In genomic region chr14:34713681-34714319, GRCh38 we compare ENCODE assay signal across 1 cellular context.
TF ChIP-seq lines count a peak whose summit lies in the region.

No MANE protein-coding gene starts in this region.

TF ChIP-seq in GM12878, 131 proteins besides CTCF, POLR2A, EP300 and RAD21 (continued from another document):
- TF ChIP-seq, protein P1, sequence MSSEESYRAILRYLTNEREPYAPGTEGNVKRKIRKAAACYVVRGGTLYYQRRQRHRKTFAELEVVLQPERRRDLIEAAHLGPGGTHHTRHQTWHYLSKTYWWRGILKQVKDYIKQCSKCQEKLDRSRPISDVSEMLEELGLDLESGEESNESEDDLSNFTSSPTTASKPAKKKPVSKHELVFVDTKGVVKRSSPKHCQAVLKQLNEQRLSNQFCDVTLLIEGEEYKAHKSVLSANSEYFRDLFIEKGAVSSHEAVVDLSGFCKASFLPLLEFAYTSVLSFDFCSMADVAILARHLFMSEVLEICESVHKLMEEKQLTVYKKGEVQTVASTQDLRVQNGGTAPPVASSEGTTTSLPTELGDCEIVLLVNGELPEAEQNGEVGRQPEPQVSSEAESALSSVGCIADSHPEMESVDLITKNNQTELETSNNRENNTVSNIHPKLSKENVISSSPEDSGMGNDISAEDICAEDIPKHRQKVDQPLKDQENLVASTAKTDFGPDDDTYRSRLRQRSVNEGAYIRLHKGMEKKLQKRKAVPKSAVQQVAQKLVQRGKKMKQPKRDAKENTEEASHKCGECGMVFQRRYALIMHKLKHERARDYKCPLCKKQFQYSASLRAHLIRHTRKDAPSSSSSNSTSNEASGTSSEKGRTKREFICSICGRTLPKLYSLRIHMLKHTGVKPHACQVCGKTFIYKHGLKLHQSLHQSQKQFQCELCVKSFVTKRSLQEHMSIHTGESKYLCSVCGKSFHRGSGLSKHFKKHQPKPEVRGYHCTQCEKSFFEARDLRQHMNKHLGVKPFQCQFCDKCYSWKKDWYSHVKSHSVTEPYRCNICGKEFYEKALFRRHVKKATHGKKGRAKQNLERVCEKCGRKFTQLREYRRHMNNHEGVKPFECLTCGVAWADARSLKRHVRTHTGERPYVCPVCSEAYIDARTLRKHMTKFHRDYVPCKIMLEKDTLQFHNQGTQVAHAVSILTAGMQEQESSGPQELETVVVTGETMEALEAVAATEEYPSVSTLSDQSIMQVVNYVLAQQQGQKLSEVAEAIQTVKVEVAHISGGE (CRISPR knock-in tag; IDR thresholded peaks at IDR 0.05): no peak
- peak; percentile 20; the same call in 1 of the 2 replicates for TF ChIP-seq RUNX3 (IDR thresholded peaks at IDR 0.05; ENCODE audit: low read length)
- TF ChIP-seq ETV6 (conservative IDR thresholded peaks at IDR 0.05 in 1 of 2, IDR thresholded peaks at IDR 0.05 in 1 of 2; ENCODE audit: borderline replicate concordance in 1 of 2, low read depth in 1 of 2): no peak
- no peak for TF ChIP-seq RAD51 (IDR thresholded peaks at IDR 0.05)
- TF ChIP-seq, protein P2, sequence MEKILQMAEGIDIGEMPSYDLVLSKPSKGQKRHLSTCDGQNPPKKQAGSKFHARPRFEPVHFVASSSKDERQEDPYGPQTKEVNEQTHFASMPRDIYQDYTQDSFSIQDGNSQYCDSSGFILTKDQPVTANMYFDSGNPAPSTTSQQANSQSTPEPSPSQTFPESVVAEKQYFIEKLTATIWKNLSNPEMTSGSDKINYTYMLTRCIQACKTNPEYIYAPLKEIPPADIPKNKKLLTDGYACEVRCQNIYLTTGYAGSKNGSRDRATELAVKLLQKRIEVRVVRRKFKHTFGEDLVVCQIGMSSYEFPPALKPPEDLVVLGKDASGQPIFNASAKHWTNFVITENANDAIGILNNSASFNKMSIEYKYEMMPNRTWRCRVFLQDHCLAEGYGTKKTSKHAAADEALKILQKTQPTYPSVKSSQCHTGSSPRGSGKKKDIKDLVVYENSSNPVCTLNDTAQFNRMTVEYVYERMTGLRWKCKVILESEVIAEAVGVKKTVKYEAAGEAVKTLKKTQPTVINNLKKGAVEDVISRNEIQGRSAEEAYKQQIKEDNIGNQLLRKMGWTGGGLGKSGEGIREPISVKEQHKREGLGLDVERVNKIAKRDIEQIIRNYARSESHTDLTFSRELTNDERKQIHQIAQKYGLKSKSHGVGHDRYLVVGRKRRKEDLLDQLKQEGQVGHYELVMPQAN (conservative IDR thresholded peaks at IDR 0.05): no peak
- peak; percentile 29; the same call in 1 of the 2 replicates for TF ChIP-seq POLR2AphosphoS5 (IDR thresholded peaks at IDR 0.05; ENCODE audit: low read length)
- no peak for TF ChIP-seq IRF4 (IDR thresholded peaks at IDR 0.05; ENCODE audit: low read depth, low read length)
- no peak for TF ChIP-seq KDM1A (IDR thresholded peaks at IDR 0.05; ENCODE audit: borderline replicate concordance)
- TF ChIP-seq RELB (IDR thresholded peaks at IDR 0.05; ENCODE audit: low read depth): peak; percentile 8; the same call in 1 of the 2 replicates
- no peak for TF ChIP-seq NR2C2 (IDR thresholded peaks at IDR 0.05; ENCODE audit: borderline replicate concordance, control insufficient read depth, insufficient read length, low read depth)
- no peak for TF ChIP-seq FOXM1 (IDR thresholded peaks at IDR 0.05; ENCODE audit: low read depth, low read length)
- no peak for TF ChIP-seq NR2C1 (IDR thresholded peaks at IDR 0.05)
- no peak for TF ChIP-seq ZNF207 (IDR thresholded peaks at IDR 0.05; ENCODE audit: borderline replicate concordance)
- TF ChIP-seq SMAD5 (IDR thresholded peaks at IDR 0.05; ENCODE audit: low read depth): no peak
- TF ChIP-seq TCF7 (IDR thresholded peaks at IDR 0.05; ENCODE audit: borderline replicate concordance): no peak
- TF ChIP-seq ZBTB40 (IDR thresholded peaks at IDR 0.05; ENCODE audit: borderline replicate concordance): no peak
- TF ChIP-seq ESRRA (IDR thresholded peaks at IDR 0.05; ENCODE audit: low read length): no peak
- TF ChIP-seq MTA3 (IDR thresholded peaks at IDR 0.05; ENCODE audit: borderline replicate concordance, low read length): peak; percentile 38; the same call in 1 of the 2 replicates
- TF ChIP-seq E4F1 (IDR thresholded peaks at IDR 0.05; ENCODE audit: borderline replicate concordance, partially characterized antibody): no peak
- TF ChIP-seq MYC (IDR thresholded peaks at IDR 0.05; ENCODE audit: insufficient read depth, insufficient read length, insufficient replicate concordance, low read length, severe bottlenecking): no peak
- TF ChIP-seq BCLAF1 (IDR thresholded peaks at IDR 0.05): no peak
- TF ChIP-seq, protein P3, sequence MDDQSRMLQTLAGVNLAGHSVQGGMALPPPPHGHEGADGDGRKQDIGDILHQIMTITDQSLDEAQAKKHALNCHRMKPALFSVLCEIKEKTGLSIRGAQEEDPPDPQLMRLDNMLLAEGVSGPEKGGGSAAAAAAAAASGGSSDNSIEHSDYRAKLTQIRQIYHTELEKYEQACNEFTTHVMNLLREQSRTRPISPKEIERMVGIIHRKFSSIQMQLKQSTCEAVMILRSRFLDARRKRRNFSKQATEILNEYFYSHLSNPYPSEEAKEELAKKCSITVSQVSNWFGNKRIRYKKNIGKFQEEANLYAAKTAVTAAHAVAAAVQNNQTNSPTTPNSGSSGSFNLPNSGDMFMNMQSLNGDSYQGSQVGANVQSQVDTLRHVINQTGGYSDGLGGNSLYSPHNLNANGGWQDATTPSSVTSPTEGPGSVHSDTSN (IDR thresholded peaks at IDR 0.05; ENCODE audit: insufficient replicate concordance, low read depth, low read length): no peak
- TF ChIP-seq POU2F2 (IDR thresholded peaks at IDR 0.05; ENCODE audit: borderline replicate concordance, low read depth, low read length): no peak
- TF ChIP-seq HDGF (IDR thresholded peaks at IDR 0.05): no peak
- no peak for TF ChIP-seq MEF2A (IDR thresholded peaks at IDR 0.05; ENCODE audit: insufficient read depth, low read depth, low read length)
- no peak for TF ChIP-seq FOXK2 (IDR thresholded peaks at IDR 0.05)
- TF ChIP-seq GABPA (IDR thresholded peaks at IDR 0.05; ENCODE audit: low read depth): no peak
